Comparison of ENCODE assay signal across 8 cellular contexts in the genomic region with DNA sequence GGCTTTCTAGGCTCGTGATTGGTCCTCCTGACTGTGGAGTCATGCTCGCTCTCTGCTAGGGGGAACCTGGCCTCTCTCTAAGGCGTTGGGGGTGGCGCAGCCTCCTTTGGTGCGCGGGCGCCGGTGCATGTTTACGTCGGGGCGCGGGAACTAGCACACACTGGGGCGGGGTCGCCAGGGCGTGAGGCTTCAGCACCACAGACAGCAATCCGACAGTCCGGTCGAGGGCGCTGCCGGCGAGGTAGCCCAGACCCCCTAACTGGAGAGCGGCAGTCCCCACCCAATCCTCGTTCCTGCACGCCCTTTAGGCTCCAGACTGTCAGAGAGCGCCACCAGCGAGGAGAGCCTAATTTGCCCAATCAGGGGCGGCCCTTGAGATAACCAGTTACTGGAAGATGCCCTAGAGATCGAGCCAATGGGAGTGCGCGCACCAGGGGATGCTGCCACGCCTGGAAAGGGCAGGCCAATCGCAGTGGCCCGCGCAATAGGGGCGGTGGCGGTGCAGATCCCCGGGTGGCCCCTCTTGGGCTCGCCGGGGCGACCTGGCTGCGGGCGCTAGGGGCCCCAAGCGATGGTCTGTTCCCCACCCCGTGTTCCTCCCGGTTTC. TPM values are rescaled to one million over a fixed set of nuclear protein-coding genes. Genes with fewer than 3 reads are reported as not detected.
DNase-seq lines count a peak whose midpoint lies in the region; ATAC-seq and TF ChIP-seq lines count a peak whose summit lies in the region.

No MANE protein-coding gene starts in this region.

- H3K4me1 ChIP-seq in body of pancreas = peaks cover 30% of the 10 kb centered on the region

- H3K9me3 ChIP-seq in body of pancreas = no peaks in the 10 kb centered on the region
- H3K9me3 ChIP-seq in iPS-18c (ENCODE audit: control insufficient read depth, insufficient read depth, low read length) = peaks cover 9% of the 10 kb centered on the region

- no peaks in the 10 kb centered on the region for H3K36me3 ChIP-seq in body of pancreas (replicated peaks in 1 of 2; ENCODE audit: insufficient read depth in 1 of 2, low read depth in 2 of 2)

- no peak overlapping the region for H3K27ac ChIP-seq in body of pancreas

- DNase-seq in GM12864 (ENCODE audit: low read depth) = peak; percentile 55
- DNase-seq in NCI-H1930 (lab: John Stamatoyannopoulos, UW) = peak; percentile 94
- DNase-seq in T1000 (lab: John Stamatoyannopoulos, UW) = peak; percentile 87
- DNase-seq in body of pancreas = peak in 3 of 4 donors; percentile 37 to 63 (median 51)
- peak; percentile 35 for DNase-seq in smooth muscle cell of the brain vasculature (ENCODE audit: low read depth, low spot score)
- no peak for DNase-seq in NK-92 treated with Interleukin-12 subunit alpha and Interleukin-12 subunit beta, amount 100 ng/mL, for 24 hours (lab: John Stamatoyannopoulos, UW)

- ATAC-seq in HG02763 (IDR thresholded peaks at IDR 0.05; ENCODE audit: unreplicated experiment) (peak; percentile 63), body of pancreas (peak; percentile 34)

- H3K27me3 ChIP-seq in body of pancreas = peaks cover 0 to 35% of the 10 kb centered on the region in 2 donors

- 4% methylated on average over 45 of the region's 45 CpGs; no CpG with 5 or more reads in 1 of the 2 donors for WGBS in body of pancreas, 2 donors

- H3K4me3 ChIP-seq in GM12864 (ENCODE audit: low read depth, low read length) (peak overlapping the region; percentile 32), body of pancreas (no peak overlapping the region), iPS-18c (ENCODE audit: insufficient read depth, low read depth, low read length) (peak overlapping the region; percentile 40)

- peak in 1 of 3 donors; percentile 9 for TF ChIP-seq POLR2A in body of pancreas (IDR thresholded peaks at IDR 0.05)

- intact Hi-C loops in body of pancreas (cut with DNase I) = loop anchor here (10.0 kb wide), 1 partner anchor 187 kb away; the partner anchor contains the start of gene TSPAN16

- TF ChIP-seq CTCF in GM12864 (IDR thresholded peaks at IDR 0.05; ENCODE audit: low read depth, low read length, missing control alignments) = no peak
- TF ChIP-seq CTCF in body of pancreas (IDR thresholded peaks at IDR 0.05) = no peak

RNA-seq across cellular contexts. Expression of gene ELAVL3, which starts 1.0 kb away (rescaled TPM):
- not detected for total RNA-seq in body of pancreas

RNA-seq across cellular contexts. Expression of gene ZNF653, which starts 23.8 kb away (rescaled TPM):
- 10 to 100 TPM in 1 of 2 donors, 1 to 10 TPM in 1; 9.6 to 22.1 TPM for total RNA-seq in body of pancreas

RNA-seq across cellular contexts. Expression of gene PRKCSH, which starts 46.4 kb away (rescaled TPM):
- 100 to 1,000 TPM; 134 to 194 TPM for total RNA-seq in body of pancreas

RNA-seq across cellular contexts. Expression of gene ODAD3, which starts 47.0 kb away (rescaled TPM):
- total RNA-seq in body of pancreas = under 1 TPM in 1 of 2 donors, not detected in 1; 0.26 TPM

RNA-seq across cellular contexts. Expression of gene ECSIT, which starts 47.1 kb away (rescaled TPM):
- total RNA-seq in body of pancreas = 10 to 100 TPM; 55.8 to 79.1 TPM

Comparison
In these comparisons a context has a peak if more than half of its experiments do, and no peak if none do; other contexts are left out.
1. H3K4me3 ChIP-seq: peak in GM12864 (single experiment) and iPS-18c (single experiment); none in body of pancreas (0 of 2).